Comparison of ENCODE assay signal across 9 cellular contexts in genomic region chr15:72902245-72902928, GRCh38.
DNase-seq lines count a peak whose midpoint lies in the region; ATAC-seq and TF ChIP-seq lines count a peak whose summit lies in the region.
"Had no signal": no experiment of that assay in that cellular context is flagged by ENCODE, and none has a peak within 500 bp of the region (broad histone marks: within the 10 kb centered on the region; RNA-seq: fewer than 3 reads in every experiment).

No MANE protein-coding gene starts in this region.

- H3K27ac ChIP-seq in body of pancreas (no peak overlapping the region), stomach (no peak overlapping the region)

- TF ChIP-seq CTCF in body of pancreas (IDR thresholded peaks at IDR 0.05) (peak in 1 of 7 experiments; percentile 6), stomach (IDR thresholded peaks at IDR 0.05) (no peak)

- WGBS in body of pancreas, 2 donors: 15 to 23% methylated on average over 15 of the region's 15 CpGs
- WGBS in stomach, 5 donors: 15 to 26% (median 25%) methylated on average over 5 to 15 of the region's 15 CpGs

- peaks cover 7% of the 10 kb centered on the region for H3K36me3 Mint-ChIP-seq in T-helper 17 cell (ENCODE audit: low read depth)

- intact Hi-C loops in body of pancreas (cut with DNase I) (no loop called here), stomach (cut with DNase I; ENCODE audit: low total_unique reads) (no loop called here)

- TF ChIP-seq EP300 in stomach (IDR thresholded peaks at IDR 0.05): no peak

- H3K4me3 ChIP-seq in body of pancreas (no peak overlapping the region), stomach (no peak overlapping the region)

- H3K4me1 ChIP-seq in body of pancreas (peaks cover 13% of the 10 kb centered on the region), stomach (peaks cover 0 to 17% (median 10%) of the 10 kb centered on the region in 4 donors)

- H3K27ac Mint-ChIP-seq in T-helper 17 cell: no peak overlapping the region

- DNase-seq in GOT3 (lab: John Stamatoyannopoulos, UW): peak; percentile 63
- DNase-seq in body of pancreas: peak; percentile 31 to 45 (median 40)
- peak; percentile 29 for DNase-seq in kidney tubule cell (ENCODE audit: low spot score)
- peak; percentile 32 for DNase-seq in stomach
- DNase-seq in DMS153 (lab: John Stamatoyannopoulos, UW): no peak
- DNase-seq in T-helper 2 cell: no peak
- DNase-seq in T-helper 17 cell: no peak
- no peak for DNase-seq in NCI-H524 (lab: John Stamatoyannopoulos, UW)
- DNase-seq: NCI-H2081 had no signal

- no peak overlapping the region for H3K4me3 Mint-ChIP-seq in T-helper 17 cell

- H3K36me3 ChIP-seq in body of pancreas (replicated peaks in 1 of 2; ENCODE audit: insufficient read depth in 1 of 2, low read depth in 2 of 2) (no peaks in the 10 kb centered on the region), stomach (no peaks in the 10 kb centered on the region)

- peak; percentile 82 for ATAC-seq in body of pancreas
- ATAC-seq in T-helper 17 cell: no peak

- H3K27me3 Mint-ChIP-seq in T-helper 17 cell: peaks cover 38% of the 10 kb centered on the region

- H3K27me3 ChIP-seq in body of pancreas (no peaks in the 10 kb centered on the region), stomach (peaks cover 0 to 29% (median 5%) of the 10 kb centered on the region in 3 donors)

- H3K9me3 ChIP-seq in body of pancreas (no peaks in the 10 kb centered on the region), stomach (no peaks in the 10 kb centered on the region), T-helper 17 cell (ENCODE audit: control insufficient read depth, low read length, poor library complexity, severe bottlenecking) (no peaks in the 10 kb centered on the region)

- no peaks in the 10 kb centered on the region for H3K4me1 Mint-ChIP-seq in T-helper 17 cell

- TF ChIP-seq POLR2A in body of pancreas (IDR thresholded peaks at IDR 0.05): no peak
- TF ChIP-seq POLR2A in stomach (IDR thresholded peaks at IDR 0.05): no peak

Comparison
In these comparisons a context has a peak if more than half of its experiments do, and no peak if none do; other contexts are left out.
1. DNase-seq: peak in GOT3 (single experiment), body of pancreas (4 of 4), kidney tubule cell (single experiment) and stomach (single experiment); none in DMS153 (single experiment), T-helper 2 cell (0 of 5), T-helper 17 cell (0 of 3) and NCI-H524 (0 of 2).